ENCODE assay signal across 29 cellular contexts in genomic region chrX:150332023-150332422, GRCh38.
"Had no signal": no experiment of that assay in that cellular context is flagged by ENCODE, and none has a peak within 500 bp of the region (broad histone marks: within the 10 kb centered on the region; RNA-seq: fewer than 3 reads in every experiment).

No MANE protein-coding gene starts in this region.

- H3K27ac Mint-ChIP-seq: stimulated activated effector memory CD8-positive, alpha-beta T cell treated with anti-CD3 and anti-CD28 coated beads, Interleukin-12 subunit alpha, Interleukin-12 subunit beta, amount 100 ng/mL, for 72 hours; stimulated activated memory B cell treated with anti-CD40 and anti-IgM and Interleukin-4, amounts not matched to agents 10 μg/mL and 1 μg/mL and 100 μg/mL, for 72 hours; stimulated activated naive B cell treated with anti-CD40 and anti-IgM and Interleukin-4, amounts not matched to agents 10 μg/mL and 1 μg/mL and 100 μg/mL, for 72 hours; stimulated activated naive CD8-positive, alpha-beta T cell treated with anti-CD3 and anti-CD28 coated beads, Interleukin-15, amount 100 ng/mL, for 72 hours; stimulated activated naive CD8-positive, alpha-beta T cell treated with anti-CD3 and anti-CD28 coated beads, Interleukin-15, Interleukin-2, amounts not matched to agents 100 ng/mL and 50 ng/mL, for 24 hours; type B pancreatic cell had no signal

- FAIRE-seq: urothelium cell line had no signal

- H3K4me1 ChIP-seq: stomach, suprapubic skin, testis, thyroid gland, tibial artery, tibial nerve, transverse colon, upper lobe of left lung, upper lobe of right lung, uterus, vagina had no signal

- H3K9me3 Mint-ChIP-seq: stimulated activated effector memory CD8-positive, alpha-beta T cell treated with anti-CD3 and anti-CD28 coated beads, Interleukin-12 subunit alpha, Interleukin-12 subunit beta, amount 100 ng/mL, for 72 hours; stimulated activated memory B cell treated with anti-CD40 and anti-IgM and Interleukin-4, amounts not matched to agents 10 μg/mL and 1 μg/mL and 100 μg/mL, for 72 hours; stimulated activated naive B cell treated with anti-CD40 and anti-IgM and Interleukin-4, amounts not matched to agents 10 μg/mL and 1 μg/mL and 100 μg/mL, for 72 hours; stimulated activated naive CD8-positive, alpha-beta T cell treated with anti-CD3 and anti-CD28 coated beads, Interleukin-15, amount 100 ng/mL, for 72 hours; stimulated activated naive CD8-positive, alpha-beta T cell treated with anti-CD3 and anti-CD28 coated beads, Interleukin-15, Interleukin-2, amounts not matched to agents 100 ng/mL and 50 ng/mL, for 24 hours had no signal

- H3K36me3 ChIP-seq: stomach, suprapubic skin, thoracic aorta, thyroid gland, tibial artery, tibial nerve, transverse colon, upper lobe of left lung, upper lobe of right lung, uterus, vagina had no signal

- H3K4me3 ChIP-seq: stomach, suprapubic skin, testis, thoracic aorta, thyroid gland, tibial artery, tibial nerve, transverse colon, upper lobe of left lung, upper lobe of right lung, uterus, vagina had no signal

- H3K27ac ChIP-seq: stomach, suprapubic skin, testis, thoracic aorta, thyroid gland, tibial artery, tibial nerve, transverse colon, upper lobe of left lung, upper lobe of right lung, uterus, vagina had no signal

- H3K9me3 ChIP-seq: stomach, suprapubic skin, testis, thoracic aorta, thyroid gland, tibial artery, tibial nerve, transverse colon, upper lobe of left lung, upper lobe of right lung, uterus, vagina had no signal

- H3K36me3 Mint-ChIP-seq: stimulated activated effector memory CD8-positive, alpha-beta T cell treated with anti-CD3 and anti-CD28 coated beads, Interleukin-12 subunit alpha, Interleukin-12 subunit beta, amount 100 ng/mL, for 72 hours; stimulated activated memory B cell treated with anti-CD40 and anti-IgM and Interleukin-4, amounts not matched to agents 10 μg/mL and 1 μg/mL and 100 μg/mL, for 72 hours; stimulated activated naive B cell treated with anti-CD40 and anti-IgM and Interleukin-4, amounts not matched to agents 10 μg/mL and 1 μg/mL and 100 μg/mL, for 72 hours; type B pancreatic cell had no signal

- H3K4me3 Mint-ChIP-seq: stimulated activated effector memory CD8-positive, alpha-beta T cell treated with anti-CD3 and anti-CD28 coated beads, Interleukin-12 subunit alpha, Interleukin-12 subunit beta, amount 100 ng/mL, for 72 hours; stimulated activated memory B cell treated with anti-CD40 and anti-IgM and Interleukin-4, amounts not matched to agents 10 μg/mL and 1 μg/mL and 100 μg/mL, for 72 hours; stimulated activated naive B cell treated with anti-CD40 and anti-IgM and Interleukin-4, amounts not matched to agents 10 μg/mL and 1 μg/mL and 100 μg/mL, for 72 hours; stimulated activated naive CD8-positive, alpha-beta T cell treated with anti-CD3 and anti-CD28 coated beads, Interleukin-15, amount 100 ng/mL, for 72 hours; stimulated activated naive CD8-positive, alpha-beta T cell treated with anti-CD3 and anti-CD28 coated beads, Interleukin-15, Interleukin-2, amounts not matched to agents 100 ng/mL and 50 ng/mL, for 24 hours; type B pancreatic cell had no signal

- H3K27me3 ChIP-seq: suprapubic skin, testis, thyroid gland, tibial artery, tibial nerve, transverse colon, upper lobe of left lung, upper lobe of right lung, uterus, vagina had no signal

- H3K27me3 Mint-ChIP-seq: stimulated activated memory B cell treated with anti-CD40 and anti-IgM and Interleukin-4, amounts not matched to agents 10 μg/mL and 1 μg/mL and 100 μg/mL, for 72 hours; stimulated activated naive B cell treated with anti-CD40 and anti-IgM and Interleukin-4, amounts not matched to agents 10 μg/mL and 1 μg/mL and 100 μg/mL, for 72 hours; stimulated activated naive CD8-positive, alpha-beta T cell treated with anti-CD3 and anti-CD28 coated beads, Interleukin-15, amount 100 ng/mL, for 72 hours; stimulated activated naive CD8-positive, alpha-beta T cell treated with anti-CD3 and anti-CD28 coated beads, Interleukin-15, Interleukin-2, amounts not matched to agents 100 ng/mL and 50 ng/mL, for 24 hours had no signal

- DNase-seq: stimulated activated CD4-positive, alpha-beta T cell treated with anti-CD3 and anti-CD28 coated beads, Interleukin-2, amount 100 ng/mL, for 48 hours; stimulated activated CD4-positive, alpha-beta T cell treated with anti-CD3 and anti-CD28 coated beads, Interleukin-4, amount 100 ng/mL, for 1 hour; stimulated activated CD4-positive, alpha-beta T cell treated with anti-CD3 and anti-CD28 coated beads, Interleukin-4, amount 100 ng/mL, for 24 hours; stimulated activated CD4-positive, alpha-beta T cell treated with anti-CD3 and anti-CD28 coated beads, Interleukin-4, amount 100 ng/mL, for 4 hours; stimulated activated CD8-positive, alpha-beta memory T cell treated with anti-CD3 and anti-CD28 coated beads, Interleukin-4, amount 100 ng/mL, for 48 hours; stimulated activated naive B cell treated with anti-CD40 and anti-IgM and Interleukin-4, amounts not matched to agents 10 μg/mL and 1 μg/mL and 100 μg/mL, for 72 hours; stimulated activated naive CD4-positive, alpha-beta T cell; stimulated activated naive CD4-positive, alpha-beta T cell treated with Interleukin-2 at 50 U/mL for 16 hours; stimulated activated naive CD8-positive, alpha-beta T cell treated with anti-CD3 and anti-CD28 coated beads, Interleukin-15, amount 100 ng/mL, for 72 hours; stimulated activated naive CD8-positive, alpha-beta T cell treated with anti-CD3 and anti-CD28 coated beads, Interleukin-15, Interleukin-2, amounts not matched to agents 100 U/mL and 50 U/mL, for 24 hours; stomach; substantia nigra; testis; thyroid gland; tibial artery; transverse colon; trophoblast cell; upper lobe of left lung; upper lobe of right lung; uterus had no signal
